In the genomic region with DNA sequence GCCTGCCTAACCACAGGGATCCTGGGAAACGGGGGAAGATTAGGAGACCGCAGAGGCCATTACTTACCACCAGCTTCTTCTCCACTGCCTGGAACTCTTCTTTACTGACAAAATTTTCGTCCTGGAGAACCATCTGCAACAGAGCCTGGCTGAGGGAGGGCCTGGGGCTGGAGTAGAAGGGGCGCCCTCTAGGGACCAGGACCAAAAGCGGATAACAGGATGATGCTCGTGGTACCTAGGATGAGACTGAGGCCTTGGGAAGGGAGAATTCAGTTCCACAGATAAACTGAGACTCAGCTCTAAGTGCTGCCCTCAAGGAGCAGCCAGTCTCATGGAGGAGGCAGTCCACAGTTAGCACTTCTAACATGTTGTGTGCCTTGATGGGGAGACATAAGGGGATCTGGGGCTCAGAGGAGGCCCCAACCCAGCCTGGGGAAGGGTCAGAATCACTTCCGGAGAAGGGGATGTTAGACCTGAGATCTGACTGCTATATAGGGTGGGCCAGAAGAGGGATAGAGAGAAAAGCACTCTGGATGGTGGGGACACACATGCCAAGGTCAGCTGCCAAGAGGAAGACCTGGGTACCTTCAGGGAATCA, we compare ENCODE assay signal across 9 cellular contexts. TPM values are rescaled to one million over a fixed set of nuclear protein-coding genes. Genes with fewer than 3 reads are reported as not detected.
DNase-seq lines count a peak whose midpoint lies in the region; ATAC-seq, FAIRE-seq and TF ChIP-seq lines count a peak whose summit lies in the region.
"Had no signal": no experiment of that assay in that cellular context is flagged by ENCODE, and none has a peak within 500 bp of the region (broad histone marks: within the 10 kb centered on the region; RNA-seq: fewer than 3 reads in every experiment).

No MANE protein-coding gene starts in this region.

- H3K27me3 Mint-ChIP-seq in activated CD4-positive, alpha-beta memory T cell treated with anti-CD3 and anti-CD28 coated beads for 36 hours: no peaks in the 10 kb centered on the region

- no peaks in the 10 kb centered on the region for H3K9me3 Mint-ChIP-seq in activated CD4-positive, alpha-beta memory T cell treated with anti-CD3 and anti-CD28 coated beads for 36 hours

- CTCF ChIA-PET in activated CD4-positive, alpha-beta memory T cell treated with anti-CD3 and anti-CD28 coated beads for 36 hours (lab: Charles Lee): interaction anchor here (0.7 to 4.4 kb wide), 12 partner anchors 8 to 578 kb away, joined by 3 to 37 read pairs (median 6); partner anchors contain the start of genes DNAJC18, MZB1, PAIP2 and PROB1

- peaks cover 11 to 25% of the 10 kb centered on the region in 2 donors for H3K4me1 ChIP-seq in kidney (ENCODE audit: control insufficient read depth in 1 of 2, insufficient read depth in 1 of 2, low read depth in 1 of 2, low read length in 2 of 2)

- TF ChIP-seq CTCF in kidney (IDR thresholded peaks at IDR 0.05; ENCODE audit: borderline replicate concordance, extremely low read depth, insufficient read depth): no peak

- FAIRE-seq in kidney (lab: Jason Lieb, UNC): no peak

- peak overlapping the region in 1 of 2 donors; percentile 72 for H3K4me3 ChIP-seq in kidney (ENCODE audit: low read length in 2 of 2)

- H3K4me3 Mint-ChIP-seq in activated CD4-positive, alpha-beta memory T cell treated with anti-CD3 and anti-CD28 coated beads for 36 hours: peak overlapping the region; percentile 91

- intact Hi-C loops in activated CD4-positive, alpha-beta memory T cell treated with anti-CD3 and anti-CD28 coated beads for 36 hours (cut with micrococcal nuclease): loop anchor here (5.0 kb wide), 1 partner anchor 345 kb away; no protein-coding TSS in a partner anchor
- intact Hi-C loops in kidney (cut with DNase I): no loop called here

- no peak overlapping the region for H3K27ac ChIP-seq in kidney (ENCODE audit: low read depth in 2 of 2, low read length in 2 of 2)

- peaks cover 34% of the 10 kb centered on the region for H3K4me1 Mint-ChIP-seq in activated CD4-positive, alpha-beta memory T cell treated with anti-CD3 and anti-CD28 coated beads for 36 hours (ENCODE audit: low read depth)

- H3K27ac Mint-ChIP-seq in activated CD4-positive, alpha-beta memory T cell treated with anti-CD3 and anti-CD28 coated beads for 36 hours: peak overlapping the region; percentile 99

- DNase-seq in COLO829 (ENCODE audit: low spot score) (peak; percentile 22), HT-29 (ENCODE audit: low spot score) (peak; percentile 50), kidney (peak; percentile 29)
- peak; percentile 55 for DNase-seq in activated CD4-positive, alpha-beta memory T cell treated with anti-CD3 and anti-CD28 coated beads for 36 hours

- H3K9ac ChIP-seq in kidney (ENCODE audit: low read length in 2 of 2): no peak overlapping the region

- no peak for ATAC-seq in activated CD4-positive, CD25-positive, alpha-beta regulatory T cell treated with anti-CD3 and anti-CD28 coated beads, Interleukin-2, amount 50 U/mL, for 24 hours
- ATAC-seq in HG02798 (IDR thresholded peaks at IDR 0.05; ENCODE audit: poor library complexity, unreplicated experiment): no peak
- no peak for ATAC-seq in HG02973 (IDR thresholded peaks at IDR 0.05; ENCODE audit: unreplicated experiment)
- no peak for ATAC-seq in HG03439 (IDR thresholded peaks at IDR 0.05; ENCODE audit: unreplicated experiment)

- POLR2A ChIA-PET in activated CD4-positive, alpha-beta memory T cell treated with anti-CD3 and anti-CD28 coated beads for 36 hours (lab: Charles Lee): interaction anchor here (2.7 to 3.1 kb wide), 2 partner anchors 10 to 12 kb away, joined by 16 to 22 read pairs; no protein-coding TSS in a partner anchor

- no peaks in the 10 kb centered on the region for H3K36me3 ChIP-seq in kidney (ENCODE audit: control insufficient read depth in 1 of 2, insufficient read depth in 2 of 2, low read length in 2 of 2)

- H3K9me3 ChIP-seq in kidney (ENCODE audit: control insufficient read depth in 1 of 2, low read length in 2 of 2): no peaks in the 10 kb centered on the region

- peaks cover 2% of the 10 kb centered on the region for H3K36me3 Mint-ChIP-seq in activated CD4-positive, alpha-beta memory T cell treated with anti-CD3 and anti-CD28 coated beads for 36 hours

RNA-seq across cellular contexts. Expression of gene SPATA24, which starts 1.2 kb away (rescaled TPM):
- 3.8 and 10.4 TPM in 2 replicates for total RNA-seq in HT-29 (2014; rRNA removed; shearing (Covaris generic))
- 1 to 10 TPM; 3.7 to 5.2 TPM for total RNA-seq in activated CD4-positive, alpha-beta memory T cell treated with anti-CD3 and anti-CD28 coated beads for 36 hours
- total RNA-seq in kidney: 6.8 TPM
- 21.6 TPM for polyA plus RNA-seq in kidney (ENCODE audit: insufficient read depth, low read depth, low replicate concordance)

RNA-seq across cellular contexts. Expression of gene PROB1, which starts 7.8 kb away (rescaled TPM):
- total RNA-seq in HT-29 (2014; rRNA removed; shearing (Covaris generic)): 1.5 and 2.0 TPM in 2 replicates
- total RNA-seq in activated CD4-positive, alpha-beta memory T cell treated with anti-CD3 and anti-CD28 coated beads for 36 hours: 1 to 10 TPM; 3.8 to 3.9 TPM
- 3.8 TPM for total RNA-seq in kidney
- polyA plus RNA-seq in kidney (ENCODE audit: insufficient read depth, low read depth, low replicate concordance): 1.5 TPM

RNA-seq across cellular contexts. Expression of gene MZB1, which starts 12.9 kb away (rescaled TPM):
- total RNA-seq in HT-29 (2014; rRNA removed; shearing (Covaris generic)): 0.25 TPM in 1 of 2 replicates, not detected in the other
- total RNA-seq in activated CD4-positive, alpha-beta memory T cell treated with anti-CD3 and anti-CD28 coated beads for 36 hours: 10 to 100 TPM; 24.0 to 26.3 TPM
- 49.6 TPM for total RNA-seq in kidney
- 1.2 TPM for polyA plus RNA-seq in kidney (ENCODE audit: insufficient read depth, low read depth, low replicate concordance)
- total RNA-seq: renal cortical epithelial cell had no signal

RNA-seq across cellular contexts. Expression of gene SLC23A1, which starts 19.6 kb away (rescaled TPM):
- total RNA-seq in HT-29 (2014; rRNA removed; shearing (Covaris generic)): 0.39 and 0.74 TPM in 2 replicates
- total RNA-seq in activated CD4-positive, alpha-beta memory T cell treated with anti-CD3 and anti-CD28 coated beads for 36 hours: 1 to 10 TPM; 1.0 to 1.4 TPM
- 3.5 TPM for total RNA-seq in kidney
- polyA plus RNA-seq in kidney (ENCODE audit: insufficient read depth, low read depth, low replicate concordance): 31.9 TPM

RNA-seq across cellular contexts. Expression of gene DNAJC18, which starts 36.7 kb away (rescaled TPM):
- total RNA-seq in HT-29 (2014; rRNA removed; shearing (Covaris generic)): 0.44 and 0.81 TPM in 2 replicates
- 10 to 100 TPM; 54.1 to 56.0 TPM for total RNA-seq in activated CD4-positive, alpha-beta memory T cell treated with anti-CD3 and anti-CD28 coated beads for 36 hours
- total RNA-seq in kidney: 13.7 TPM
- 3.9 TPM for polyA plus RNA-seq in kidney (ENCODE audit: insufficient read depth, low read depth, low replicate concordance)

Comparison
In these comparisons a context has a peak if more than half of its experiments do, and no peak if none do; other contexts are left out.
1. RNA of gene MZB1, which starts 12.9 kb away (total RNA-seq): 49.6 TPM in kidney (single experiment) and 24.0 to 26.3 TPM in activated CD4-positive, alpha-beta memory T cell treated with anti-CD3 and anti-CD28 coated beads for 36 hours; 0.25 TPM in HT-29; every median in the first group is over 10 times any median in the second.
2. Peak in every context shown above with its lines, with median percentiles within 50 percentile points of each other: DNase-seq.